ENCODE assay signal across 8 cellular contexts in genomic region chr11:5291207-5291838, GRCh38. TPM values are rescaled to one million over a fixed set of nuclear protein-coding genes. Genes with fewer than 3 reads are reported as not detected.
A peak's percentile ranks its signal among the peaks of the same experiment; 100 is the strongest.
DNase-seq lines count a peak whose midpoint lies in the region; ATAC-seq lines count a peak whose summit lies in the region.

No MANE protein-coding gene starts in this region.

- peak; percentile 86 for ATAC-seq in GM19438 (IDR thresholded peaks at IDR 0.05; ENCODE audit: low read depth, unreplicated experiment)
- peak; percentile 97 for ATAC-seq in HG03342 (IDR thresholded peaks at IDR 0.05; ENCODE audit: unreplicated experiment)

- intact Hi-C loops in activated T-helper 2 cell treated with anti-CD3 and anti-CD28 coated beads, Interferon-gamma antibody, Interleukin-2, Interleukin-4, amounts not matched to agents 10 μg/mL and 5 μg/mL and 100 μg/mL, durations not matched to agents 14 hours and 24 hours and 36 hours (cut with micrococcal nuclease) = loop anchor here (1.0 to 10.0 kb wide), 2 partner anchors 87 to 167 kb away; partner anchors contain the start of gene OR51V1

- H3K27ac Mint-ChIP-seq in activated T-helper 2 cell treated with anti-CD3 and anti-CD28 coated beads, Interferon-gamma antibody, Interleukin-2, Interleukin-4, amounts not matched to agents 10 μg/mL and 5 μg/mL and 100 μg/mL, durations not matched to agents 14 hours and 24 hours and 36 hours = no peak overlapping the region

- no peaks in the 10 kb centered on the region for H3K4me1 Mint-ChIP-seq in activated T-helper 2 cell treated with anti-CD3 and anti-CD28 coated beads, Interferon-gamma antibody, Interleukin-2, Interleukin-4, amounts not matched to agents 10 μg/mL and 5 μg/mL and 100 μg/mL, durations not matched to agents 14 hours and 24 hours and 36 hours (ENCODE audit: low read depth)

- H3K27me3 Mint-ChIP-seq in activated T-helper 2 cell treated with anti-CD3 and anti-CD28 coated beads, Interferon-gamma antibody, Interleukin-2, Interleukin-4, amounts not matched to agents 10 μg/mL and 5 μg/mL and 100 μg/mL, durations not matched to agents 14 hours and 24 hours and 36 hours (ENCODE audit: low read depth) = no peaks in the 10 kb centered on the region

- H3K4me3 Mint-ChIP-seq in activated T-helper 2 cell treated with anti-CD3 and anti-CD28 coated beads, Interferon-gamma antibody, Interleukin-2, Interleukin-4, amounts not matched to agents 10 μg/mL and 5 μg/mL and 100 μg/mL, durations not matched to agents 14 hours and 24 hours and 36 hours (ENCODE audit: low read depth) = no peak overlapping the region

- H3K9me3 Mint-ChIP-seq in activated T-helper 2 cell treated with anti-CD3 and anti-CD28 coated beads, Interferon-gamma antibody, Interleukin-2, Interleukin-4, amounts not matched to agents 10 μg/mL and 5 μg/mL and 100 μg/mL, durations not matched to agents 14 hours and 24 hours and 36 hours = no peaks in the 10 kb centered on the region

- no peaks in the 10 kb centered on the region for H3K36me3 Mint-ChIP-seq in activated T-helper 2 cell treated with anti-CD3 and anti-CD28 coated beads, Interferon-gamma antibody, Interleukin-2, Interleukin-4, amounts not matched to agents 10 μg/mL and 5 μg/mL and 100 μg/mL, durations not matched to agents 14 hours and 24 hours and 36 hours (ENCODE audit: low read depth)

- DNase-seq in EL (peak; percentile 55), SKM-1 (lab: John Stamatoyannopoulos, UW; ENCODE audit: unreplicated experiment) (peak; percentile 24), kidney tubule cell (ENCODE audit: low spot score) (peak; percentile 58), NCI-H1048 (lab: John Stamatoyannopoulos, UW) (no peak), OCI-M2 (lab: John Stamatoyannopoulos, UW; ENCODE audit: unreplicated experiment) (no peak)
- DNase-seq in activated T-helper 2 cell treated with anti-CD3 and anti-CD28 coated beads, Interferon-gamma antibody, Interleukin-2, Interleukin-4, amounts not matched to agents 10 μg/mL and 5 μg/mL and 100 μg/mL, durations not matched to agents 14 hours and 24 hours and 36 hours (ENCODE audit: low spot score) = no peak

RNA-seq across cellular contexts. Expression of gene OR51B4, which starts 10.4 kb away (rescaled TPM):
- not detected in 2 replicates for total RNA-seq in activated T-helper 2 cell treated with anti-CD3 and anti-CD28 coated beads, Interferon-gamma antibody, Interleukin-2, Interleukin-4, amounts not matched to agents 10 μg/mL and 5 μg/mL and 100 μg/mL, durations not matched to agents 14 hours and 24 hours and 36 hours

RNA-seq across cellular contexts. Expression of gene HBE1, which starts 21.6 kb away (rescaled TPM):
- not detected in 2 replicates for total RNA-seq in activated T-helper 2 cell treated with anti-CD3 and anti-CD28 coated beads, Interferon-gamma antibody, Interleukin-2, Interleukin-4, amounts not matched to agents 10 μg/mL and 5 μg/mL and 100 μg/mL, durations not matched to agents 14 hours and 24 hours and 36 hours

RNA-seq across cellular contexts. Expression of gene OR51B2, which starts 32.8 kb away (rescaled TPM):
- not detected in 2 replicates for total RNA-seq in activated T-helper 2 cell treated with anti-CD3 and anti-CD28 coated beads, Interferon-gamma antibody, Interleukin-2, Interleukin-4, amounts not matched to agents 10 μg/mL and 5 μg/mL and 100 μg/mL, durations not matched to agents 14 hours and 24 hours and 36 hours

RNA-seq across cellular contexts. Expression of gene HBG2, which starts 36.7 kb away (rescaled TPM):
- total RNA-seq in activated T-helper 2 cell treated with anti-CD3 and anti-CD28 coated beads, Interferon-gamma antibody, Interleukin-2, Interleukin-4, amounts not matched to agents 10 μg/mL and 5 μg/mL and 100 μg/mL, durations not matched to agents 14 hours and 24 hours and 36 hours = not detected in 2 replicates

RNA-seq across cellular contexts. Expression of gene HBG1, which starts 41.7 kb away (rescaled TPM):
- not detected in 2 replicates for total RNA-seq in activated T-helper 2 cell treated with anti-CD3 and anti-CD28 coated beads, Interferon-gamma antibody, Interleukin-2, Interleukin-4, amounts not matched to agents 10 μg/mL and 5 μg/mL and 100 μg/mL, durations not matched to agents 14 hours and 24 hours and 36 hours

Comparison
In these comparisons a context has a peak if more than half of its experiments do, and no peak if none do; other contexts are left out.
1. DNase-seq: peak in EL (single experiment), SKM-1 (single experiment) and kidney tubule cell (single experiment); none in NCI-H1048 (single experiment), OCI-M2 (single experiment) and activated T-helper 2 cell treated with anti-CD3 and anti-CD28 coated beads, Interferon-gamma antibody, Interleukin-2, Interleukin-4, amounts not matched to agents 10 μg/mL and 5 μg/mL and 100 μg/mL, durations not matched to agents 14 hours and 24 hours and 36 hours (single experiment).